1 cellular context compared by ENCODE assay signal in genomic region chr7:24756545-24756988, GRCh38.
TF ChIP-seq lines count a peak whose summit lies in the region.

No MANE protein-coding gene starts in this region.

TF ChIP-seq in GM12878, 131 proteins besides CTCF, POLR2A, EP300 and RAD21 (continued from another document):
- TF ChIP-seq RELA (IDR thresholded peaks at IDR 0.05; ENCODE audit: borderline replicate concordance, partially characterized antibody) (no peak), DPF2 (IDR thresholded peaks at IDR 0.05) (no peak), CREM (IDR thresholded peaks at IDR 0.05; ENCODE audit: low read depth) (no peak), ZNF207 (IDR thresholded peaks at IDR 0.05; ENCODE audit: borderline replicate concordance) (no peak), IKZF2 (IDR thresholded peaks at IDR 0.05) (peak in 1 of 2 experiments; percentile 18; a peak in 1 of 4 replicates), PRDM15 (CRISPR knock-in tag; IDR thresholded peaks at IDR 0.05) (no peak)
